8 cellular contexts compared by ENCODE assay signal in genomic region chr10:35379226-35380137, GRCh38. TPM values are rescaled to one million over a fixed set of nuclear protein-coding genes. Genes with fewer than 3 reads are reported as not detected.
DNase-seq lines count a peak whose midpoint lies in the region; ATAC-seq and TF ChIP-seq lines count a peak whose summit lies in the region.

No MANE protein-coding gene starts in this region.

- no peaks in the 10 kb centered on the region for H3K36me3 Mint-ChIP-seq in naive B cell

- peaks cover 52 to 75% (median 55%) of the 10 kb centered on the region in 3 donors for H3K4me1 Mint-ChIP-seq in naive B cell

- H3K9me3 Mint-ChIP-seq in naive B cell, result no peaks in the 10 kb centered on the region

- H3K4me3 Mint-ChIP-seq in naive B cell, result peak overlapping the region; percentile 15 to 87 (median 80)

- peak; percentile 33; the same call in 1 of the 2 replicates for TF ChIP-seq CTCF in GM12874 (IDR thresholded peaks at IDR 0.05; ENCODE audit: insufficient read depth, low read depth, low read length)

- H3K27ac ChIP-seq in KOPT-K1 (ENCODE audit: low read depth, low read length, poor library complexity, severe bottlenecking), result peak overlapping the region; percentile 65

- H3K27me3 Mint-ChIP-seq in naive B cell, result no peaks in the 10 kb centered on the region

- H3K27ac Mint-ChIP-seq in naive B cell, result peak overlapping the region; percentile 93 to 98 (median 97)

- ATAC-seq in GM21529 (IDR thresholded peaks at IDR 0.05; ENCODE audit: unreplicated experiment), result peak; percentile 87
- peak; percentile 96 for ATAC-seq in naive B cell (ENCODE audit: low read depth in 2 of 2)

- DNase-seq in dermis blood vessel endothelial cell (peak; percentile 100), naive B cell (peak; percentile 89), EL (no peak), RKO (ENCODE audit: low spot score) (no peak)
- no peak for DNase-seq in stimulated activated CD4-positive, alpha-beta T cell treated with anti-CD3 and anti-CD28 coated beads, Interleukin-4, amount 100 ng/mL, for 24 hours

- no peaks in the 10 kb centered on the region for H3K9me3 ChIP-seq in KOPT-K1 (ENCODE audit: insufficient read depth, low read length, poor library complexity, severe bottlenecking)

- no peaks in the 10 kb centered on the region for H3K36me3 ChIP-seq in KOPT-K1 (ENCODE audit: insufficient read depth, low read length)

RNA-seq across cellular contexts. Expression of gene CCNY, which starts 43.2 kb away (rescaled TPM):
- total RNA-seq in dermis blood vessel endothelial cell, result 99.4 and 124 TPM in 2 replicates
- polyA plus RNA-seq in naive B cell (ENCODE audit: low read depth in 6 of 6), result 10 to 100 TPM in 5 of 6 donors, 1 to 10 TPM in 1; 9.4 to 27.7 (median 13.6) TPM

Comparison
In these comparisons a context has a peak if more than half of its experiments do, and no peak if none do; other contexts are left out.
1. DNase-seq: peak in dermis blood vessel endothelial cell (single experiment) and naive B cell (single experiment); none in stimulated activated CD4-positive, alpha-beta T cell treated with anti-CD3 and anti-CD28 coated beads, Interleukin-4, amount 100 ng/mL, for 24 hours (single experiment), EL (single experiment) and RKO (single experiment).